Comparison of ENCODE assay signal across 9 cellular contexts in genomic region chr22:36325163-36326031, GRCh38.
DNase-seq lines count a peak whose midpoint lies in the region; ATAC-seq and TF ChIP-seq lines count a peak whose summit lies in the region.
"Had no signal": no experiment of that assay in that cellular context is flagged by ENCODE, and none has a peak within 500 bp of the region (broad histone marks: within the 10 kb centered on the region; RNA-seq: fewer than 3 reads in every experiment).

No MANE protein-coding gene starts in this region.

- no peak for ATAC-seq in memory B cell (ENCODE audit: low read depth)
- no peak for ATAC-seq in HG03175 (IDR thresholded peaks at IDR 0.05; ENCODE audit: unreplicated experiment)

- intact Hi-C loops in activated CD4-positive, alpha-beta T cell treated with anti-CD3 and anti-CD28 coated beads, Interleukin-2, amount 10 ng/mL, durations not matched to agents 24 days and 14 days (cut with micrococcal nuclease) = no loop called here
- intact Hi-C loops in tibial artery (cut with DNase I; ENCODE audit: low total_unique reads) = loop anchor here (5.0 kb wide), 1 partner anchor 42 kb away; no protein-coding TSS in a partner anchor

- DNase-seq in activated CD4-positive, alpha-beta T cell treated with anti-CD3 and anti-CD28 coated beads, Interleukin-2, amount 10 ng/mL, durations not matched to agents 24 days and 14 days = no peak
- DNase-seq in activated CD4-positive, alpha-beta T cell treated with anti-CD3 and anti-CD28 coated beads for 1 hour = no peak
- DNase-seq in caudate nucleus (lab: John Stamatoyannopoulos, UW) = peak in 2 of 61 donors; percentile 14 to 25
- no peak for DNase-seq in memory B cell (ENCODE audit: low spot score in 2 of 2)
- DNase-seq in tibial artery = peak; percentile 79 to 94
- no peak for DNase-seq in SK-N-DZ (ENCODE audit: low spot score)
- DNase-seq in anterior cingulate cortex (lab: John Stamatoyannopoulos, UW) = no peak
- DNase-seq: SIG-M5 had no signal

- no peaks in the 10 kb centered on the region for H3K9me3 Mint-ChIP-seq in activated CD4-positive, alpha-beta T cell treated with anti-CD3 and anti-CD28 coated beads, Interleukin-2, amount 10 ng/mL, durations not matched to agents 24 days and 14 days
- H3K9me3 Mint-ChIP-seq in memory B cell = no peaks in the 10 kb centered on the region

- no peaks in the 10 kb centered on the region for H3K27me3 Mint-ChIP-seq in activated CD4-positive, alpha-beta T cell treated with anti-CD3 and anti-CD28 coated beads, Interleukin-2, amount 10 ng/mL, durations not matched to agents 24 days and 14 days
- H3K27me3 Mint-ChIP-seq in memory B cell = no peaks in the 10 kb centered on the region

- H3K27ac Mint-ChIP-seq in activated CD4-positive, alpha-beta T cell treated with anti-CD3 and anti-CD28 coated beads, Interleukin-2, amount 10 ng/mL, durations not matched to agents 24 days and 14 days = peak overlapping the region; percentile 84
- peak overlapping the region; percentile 53 for H3K27ac Mint-ChIP-seq in memory B cell

- peaks cover 0 to 98% (median 86%) of the 10 kb centered on the region in 4 donors for H3K4me1 ChIP-seq in tibial artery

- H3K27ac ChIP-seq in caudate nucleus (ENCODE audit: low read depth, low read length) (peak overlapping the region; percentile 82), tibial artery (peak overlapping the region; percentile 95)

- TF ChIP-seq CTCF in tibial artery (IDR thresholded peaks at IDR 0.05) = no peak

- peaks cover 70% of the 10 kb centered on the region for H3K36me3 Mint-ChIP-seq in activated CD4-positive, alpha-beta T cell treated with anti-CD3 and anti-CD28 coated beads, Interleukin-2, amount 10 ng/mL, durations not matched to agents 24 days and 14 days (ENCODE audit: low read depth)
- peaks cover 30% of the 10 kb centered on the region for H3K36me3 Mint-ChIP-seq in memory B cell

- peaks cover 41% of the 10 kb centered on the region for H3K4me1 Mint-ChIP-seq in activated CD4-positive, alpha-beta T cell treated with anti-CD3 and anti-CD28 coated beads, Interleukin-2, amount 10 ng/mL, durations not matched to agents 24 days and 14 days
- peaks cover 33% of the 10 kb centered on the region for H3K4me1 Mint-ChIP-seq in memory B cell

- H3K9me3 ChIP-seq in tibial artery = no peaks in the 10 kb centered on the region

- no peak overlapping the region for H3K4me3 Mint-ChIP-seq in activated CD4-positive, alpha-beta T cell treated with anti-CD3 and anti-CD28 coated beads, Interleukin-2, amount 10 ng/mL, durations not matched to agents 24 days and 14 days
- no peak overlapping the region for H3K4me3 Mint-ChIP-seq in memory B cell

- H3K36me3 ChIP-seq in tibial artery = peaks cover 35 to 61% (median 50%) of the 10 kb centered on the region in 3 donors

- H3K4me3 ChIP-seq in tibial artery = peak overlapping the region in 1 of 2 donors; percentile 9

- H3K27me3 ChIP-seq in tibial artery = no peaks in the 10 kb centered on the region

Comparison
In these comparisons a context has a peak if more than half of its experiments do, and no peak if none do; other contexts are left out.
1. DNase-seq: peak in tibial artery (2 of 2); none in activated CD4-positive, alpha-beta T cell treated with anti-CD3 and anti-CD28 coated beads, Interleukin-2, amount 10 ng/mL, durations not matched to agents 24 days and 14 days (single experiment), activated CD4-positive, alpha-beta T cell treated with anti-CD3 and anti-CD28 coated beads for 1 hour (single experiment), memory B cell (0 of 2), SK-N-DZ (single experiment) and anterior cingulate cortex (0 of 58).